ENCODE assay signal across 25 cellular contexts in the genomic region with DNA sequence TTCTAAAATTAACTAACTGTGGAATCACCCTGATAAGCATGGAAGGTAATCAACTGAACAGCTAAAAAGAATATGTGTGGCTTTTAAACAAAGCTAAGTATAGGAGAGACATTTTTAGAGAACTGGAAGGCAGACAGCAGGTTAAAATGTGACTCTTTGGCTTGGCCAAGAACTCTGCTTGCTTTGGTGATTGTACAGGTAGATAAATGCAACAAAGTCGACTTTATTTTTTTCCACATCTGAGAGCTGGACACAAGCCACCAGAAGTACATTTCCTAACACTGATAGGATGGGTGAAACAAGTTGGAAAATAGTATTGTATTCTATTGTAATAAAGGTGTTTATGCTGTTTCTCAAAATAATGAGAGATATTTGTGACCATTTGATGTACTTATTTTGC.
DNase-seq lines count a peak whose midpoint lies in the region; ATAC-seq, FAIRE-seq and TF ChIP-seq lines count a peak whose summit lies in the region.
"Had no signal": no experiment of that assay in that cellular context is flagged by ENCODE, and none has a peak within 500 bp of the region (broad histone marks: within the 10 kb centered on the region; RNA-seq: fewer than 3 reads in every experiment).

No MANE protein-coding gene starts in this region.

- CTCF ChIA-PET in A549 (lab: Yijun Ruan, JAX) = no interaction called here

- no peak overlapping the region for H3K4me3 Mint-ChIP-seq in astrocyte (ENCODE audit: unreplicated experiment)
- H3K4me3 Mint-ChIP-seq in neural progenitor cell = no peak overlapping the region
- H3K4me3 Mint-ChIP-seq: B cell; CD14-positive monocyte; CD4-positive, alpha-beta memory T cell; CD4-positive, CD25-positive, alpha-beta regulatory T cell; CD8-positive, alpha-beta memory T cell had no signal

- POLR2A ChIA-PET in A549 (lab: Yijun Ruan, JAX) = no interaction called here

- TF ChIP-seq CTCF in A549 (IDR thresholded peaks at IDR 0.05) = no peak
- no peak for TF ChIP-seq CTCF in LNCaP clone FGC (IDR thresholded peaks at IDR 0.05; ENCODE audit: control insufficient read depth, extremely low read depth, insufficient read depth)
- no peak for TF ChIP-seq CTCF in astrocyte (IDR thresholded peaks at IDR 0.05; ENCODE audit: insufficient read depth, low read depth, low read length)
- TF ChIP-seq CTCF in neural progenitor cell (IDR thresholded peaks at IDR 0.05) = no peak

- H3K9me3 Mint-ChIP-seq in astrocyte (ENCODE audit: unreplicated experiment) (no peaks in the 10 kb centered on the region), neural progenitor cell (no peaks in the 10 kb centered on the region)
- H3K9me3 Mint-ChIP-seq: CD4-positive, alpha-beta memory T cell; CD8-positive, alpha-beta memory T cell had no signal

- no peak for TF ChIP-seq POLR2A in A549 (IDR thresholded peaks at IDR 0.05; ENCODE audit: low read length)

- 0% methylated on average over 1 of the region's 1 CpG for WGBS in A549 (ENCODE audit: missing lambda C conversion rate)

- H4K20me1 ChIP-seq in astrocyte (ENCODE audit: insufficient read depth, low read length) (no peaks in the 10 kb centered on the region), neural progenitor cell (ENCODE audit: low read depth) (no peaks in the 10 kb centered on the region)
- H4K20me1 ChIP-seq: BLaER1 had no signal

- no peak overlapping the region for H3K4me2 ChIP-seq in A549
- H3K4me2 ChIP-seq in astrocyte (ENCODE audit: low read length) = no peak overlapping the region
- H3K4me2 ChIP-seq in neural progenitor cell = no peak overlapping the region
- H3K4me2 ChIP-seq: BLaER1 had no signal

- H3K27ac Mint-ChIP-seq in astrocyte (ENCODE audit: unreplicated experiment) (no peak overlapping the region), neural progenitor cell (no peak overlapping the region)
- H3K27ac Mint-ChIP-seq: B cell; CD14-positive monocyte; CD4-positive, alpha-beta memory T cell; CD4-positive, CD25-positive, alpha-beta regulatory T cell; CD8-positive, alpha-beta memory T cell had no signal

- H3K79me2 ChIP-seq in astrocyte (ENCODE audit: insufficient read depth, low read length) = no peaks in the 10 kb centered on the region
- no peaks in the 10 kb centered on the region for H3K79me2 ChIP-seq in neural progenitor cell (ENCODE audit: low read depth)

- no peak for DNase-seq in A549 (ENCODE audit: low read depth in 1 of 2, low spot score in 1 of 2)
- peak; percentile 10 for DNase-seq in LNCaP clone FGC (ENCODE audit: low read depth)
- DNase-seq in astrocyte (ENCODE audit: low read depth) = no peak
- DNase-seq in left lobe of liver (ENCODE audit: low spot score) = no peak
- no peak for DNase-seq in SKM-1 treated with dmso at 0.1 percent for 144 hours (lab: John Stamatoyannopoulos, UW; ENCODE audit: unreplicated experiment)
- no peak for DNase-seq in DMS153 treated with DMSO at 0.1 percent for 48 hours (lab: John Stamatoyannopoulos, UW; ENCODE audit: unreplicated experiment)
- DNase-seq in NCI-H1105 treated with DMSO at 0.1 percent for 48 hours (lab: John Stamatoyannopoulos, UW) = no peak
- no peak for DNase-seq in neural progenitor cell (ENCODE audit: low spot score)
- DNase-seq: 8988T; AML-193; C1 segment of cervical spinal cord; CD4-positive, alpha-beta memory T cell; CD4-positive, CD25-positive, alpha-beta regulatory T cell; CD8-positive, alpha-beta memory T cell; COR-L47; DMS 273 treated with DMSO at 0.1 percent for 48 hours; DMS153; DMS79 treated with DMSO at 0.1 percent for 48 hours; GF-D8 had no signal

- H3K27me3 Mint-ChIP-seq in astrocyte (ENCODE audit: low read depth, unreplicated experiment) = no peaks in the 10 kb centered on the region
- H3K27me3 Mint-ChIP-seq in neural progenitor cell (ENCODE audit: insufficient read depth, low read depth) = no peaks in the 10 kb centered on the region
- H3K27me3 Mint-ChIP-seq: B cell; CD4-positive, alpha-beta memory T cell; CD4-positive, CD25-positive, alpha-beta regulatory T cell had no signal

- TF ChIP-seq EP300 in A549 (IDR thresholded peaks at IDR 0.05) = no peak

- no peaks in the 10 kb centered on the region for H3K4me1 ChIP-seq in A549
- no peaks in the 10 kb centered on the region for H3K4me1 ChIP-seq in astrocyte (ENCODE audit: insufficient read depth, low read length)
- H3K4me1 ChIP-seq in neural progenitor cell = no peaks in the 10 kb centered on the region
- H3K4me1 ChIP-seq: BLaER1 had no signal

- H3K36me3 ChIP-seq in astrocyte (ENCODE audit: insufficient read depth, low read length) (no peaks in the 10 kb centered on the region), neural progenitor cell (no peaks in the 10 kb centered on the region)
- H3K36me3 ChIP-seq: BLaER1 had no signal

- no peaks in the 10 kb centered on the region for H3K27me3 ChIP-seq in astrocyte (ENCODE audit: insufficient read depth, low read length)
- no peaks in the 10 kb centered on the region for H3K27me3 ChIP-seq in neural progenitor cell

- H2AFZ ChIP-seq in astrocyte (ENCODE audit: low read depth, low read length) (no peak overlapping the region), neural progenitor cell (replicated peaks) (no peak overlapping the region)

- H3K9me3 ChIP-seq in A549 = no peaks in the 10 kb centered on the region
- no peaks in the 10 kb centered on the region for H3K9me3 ChIP-seq in astrocyte (ENCODE audit: insufficient read depth, low read depth, low read length)
- H3K9me3 ChIP-seq in neural progenitor cell (ENCODE audit: low read depth) = no peaks in the 10 kb centered on the region
- H3K9me3 ChIP-seq: BLaER1 had no signal

- no peaks in the 10 kb centered on the region for H3F3A ChIP-seq in neural progenitor cell (ENCODE audit: low read depth)

- no peak overlapping the region for H3K9ac ChIP-seq in astrocyte (ENCODE audit: low read length)
- H3K9ac ChIP-seq in neural progenitor cell = no peak overlapping the region
- H3K9ac ChIP-seq: BLaER1 had no signal

- H3K27ac ChIP-seq in A549 (no peak overlapping the region), astrocyte (ENCODE audit: low read depth, low read length) (no peak overlapping the region), neural progenitor cell (no peak overlapping the region)
- H3K27ac ChIP-seq: BLaER1 had no signal

- TF ChIP-seq RAD21 in A549 (conservative IDR thresholded peaks at IDR 0.05 in 1 of 2, IDR thresholded peaks at IDR 0.05 in 1 of 2) = no peak

- ATAC-seq in A549 = no peak
- peak; percentile 74 for ATAC-seq in left lobe of liver

- peak; percentile 74 for FAIRE-seq in A549 (lab: Jason Lieb, UNC)
- peak; percentile 76 for FAIRE-seq in astrocyte (lab: Jason Lieb, UNC)
- FAIRE-seq: A204.1, GM12891, GM19239 had no signal

- H3K4me1 Mint-ChIP-seq in astrocyte (ENCODE audit: low read depth, unreplicated experiment) = no peaks in the 10 kb centered on the region
- no peaks in the 10 kb centered on the region for H3K4me1 Mint-ChIP-seq in neural progenitor cell
- H3K4me1 Mint-ChIP-seq: B cell; CD14-positive monocyte; CD4-positive, alpha-beta memory T cell; CD4-positive, CD25-positive, alpha-beta regulatory T cell; CD8-positive, alpha-beta memory T cell had no signal

- H3K4me3 ChIP-seq in A549 (no peak overlapping the region), LNCaP clone FGC (ENCODE audit: low read depth, low read length) (no peak overlapping the region), astrocyte (ENCODE audit: insufficient read depth, low read depth, low read length) (no peak overlapping the region), neural progenitor cell (no peak overlapping the region)
- H3K4me3 ChIP-seq: BLaER1 had no signal

- H3K36me3 Mint-ChIP-seq in astrocyte (ENCODE audit: low read depth, unreplicated experiment) = no peaks in the 10 kb centered on the region
- no peaks in the 10 kb centered on the region for H3K36me3 Mint-ChIP-seq in neural progenitor cell
- H3K36me3 Mint-ChIP-seq: CD14-positive monocyte; CD4-positive, alpha-beta memory T cell; CD4-positive, CD25-positive, alpha-beta regulatory T cell; CD8-positive, alpha-beta memory T cell had no signal

TF ChIP-seq in A549, 52 proteins besides CTCF, POLR2A, EP300 and RAD21:
- TF ChIP-seq, protein P1, sequence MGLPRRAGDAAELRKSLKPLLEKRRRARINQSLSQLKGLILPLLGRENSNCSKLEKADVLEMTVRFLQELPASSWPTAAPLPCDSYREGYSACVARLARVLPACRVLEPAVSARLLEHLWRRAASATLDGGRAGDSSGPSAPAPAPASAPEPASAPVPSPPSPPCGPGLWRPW (IDR thresholded peaks at IDR 0.05) = no peak
- TF ChIP-seq, protein P2, sequence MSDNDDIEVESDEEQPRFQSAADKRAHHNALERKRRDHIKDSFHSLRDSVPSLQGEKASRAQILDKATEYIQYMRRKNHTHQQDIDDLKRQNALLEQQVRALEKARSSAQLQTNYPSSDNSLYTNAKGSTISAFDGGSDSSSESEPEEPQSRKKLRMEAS (IDR thresholded peaks at IDR 0.05) = no peak
- TF ChIP-seq, protein P3, sequence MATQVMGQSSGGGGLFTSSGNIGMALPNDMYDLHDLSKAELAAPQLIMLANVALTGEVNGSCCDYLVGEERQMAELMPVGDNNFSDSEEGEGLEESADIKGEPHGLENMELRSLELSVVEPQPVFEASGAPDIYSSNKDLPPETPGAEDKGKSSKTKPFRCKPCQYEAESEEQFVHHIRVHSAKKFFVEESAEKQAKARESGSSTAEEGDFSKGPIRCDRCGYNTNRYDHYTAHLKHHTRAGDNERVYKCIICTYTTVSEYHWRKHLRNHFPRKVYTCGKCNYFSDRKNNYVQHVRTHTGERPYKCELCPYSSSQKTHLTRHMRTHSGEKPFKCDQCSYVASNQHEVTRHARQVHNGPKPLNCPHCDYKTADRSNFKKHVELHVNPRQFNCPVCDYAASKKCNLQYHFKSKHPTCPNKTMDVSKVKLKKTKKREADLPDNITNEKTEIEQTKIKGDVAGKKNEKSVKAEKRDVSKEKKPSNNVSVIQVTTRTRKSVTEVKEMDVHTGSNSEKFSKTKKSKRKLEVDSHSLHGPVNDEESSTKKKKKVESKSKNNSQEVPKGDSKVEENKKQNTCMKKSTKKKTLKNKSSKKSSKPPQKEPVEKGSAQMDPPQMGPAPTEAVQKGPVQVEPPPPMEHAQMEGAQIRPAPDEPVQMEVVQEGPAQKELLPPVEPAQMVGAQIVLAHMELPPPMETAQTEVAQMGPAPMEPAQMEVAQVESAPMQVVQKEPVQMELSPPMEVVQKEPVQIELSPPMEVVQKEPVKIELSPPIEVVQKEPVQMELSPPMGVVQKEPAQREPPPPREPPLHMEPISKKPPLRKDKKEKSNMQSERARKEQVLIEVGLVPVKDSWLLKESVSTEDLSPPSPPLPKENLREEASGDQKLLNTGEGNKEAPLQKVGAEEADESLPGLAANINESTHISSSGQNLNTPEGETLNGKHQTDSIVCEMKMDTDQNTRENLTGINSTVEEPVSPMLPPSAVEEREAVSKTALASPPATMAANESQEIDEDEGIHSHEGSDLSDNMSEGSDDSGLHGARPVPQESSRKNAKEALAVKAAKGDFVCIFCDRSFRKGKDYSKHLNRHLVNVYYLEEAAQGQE (IDR thresholded peaks at IDR 0.05) = no peak
- TF ChIP-seq GATA3 (IDR thresholded peaks at IDR 0.05; ENCODE audit: borderline replicate concordance) = no peak
- no peak for TF ChIP-seq CEBPB (IDR thresholded peaks at IDR 0.05)
- TF ChIP-seq ZC3H11A (IDR thresholded peaks at IDR 0.05) = no peak
- TF ChIP-seq EHMT2 (IDR thresholded peaks at IDR 0.05; ENCODE audit: low read depth) = no peak
- no peak for TF ChIP-seq ZNF302 (CRISPR knock-in tag; IDR thresholded peaks at IDR 0.05)
TF ChIP-seq in A549: peak in this region for 0.
